In the genomic region with DNA sequence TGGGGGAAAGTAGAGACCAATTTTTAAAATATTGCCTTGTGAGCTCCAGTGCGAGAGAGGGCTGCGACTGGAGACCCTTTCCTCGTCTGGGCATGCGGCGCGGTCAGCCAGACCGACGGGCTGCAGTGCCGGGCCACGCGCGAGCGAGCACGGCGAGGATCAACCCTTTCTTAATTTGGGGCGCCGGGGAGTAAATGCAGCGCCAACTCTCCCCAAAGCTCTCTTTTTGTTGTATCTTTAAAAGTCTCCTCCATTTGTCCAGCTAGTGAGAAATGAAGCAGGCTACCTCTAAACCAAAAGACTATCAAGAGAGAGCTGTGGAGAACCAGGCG, we compare ENCODE assay signal across 10 cellular contexts. TPM values are rescaled to one million over a fixed set of nuclear protein-coding genes. Genes with fewer than 3 reads are reported as not detected.
A peak's percentile ranks its signal among the peaks of the same experiment; 100 is the strongest.
DNase-seq lines count a peak whose midpoint lies in the region; ATAC-seq and TF ChIP-seq lines count a peak whose summit lies in the region.
"Had no signal": no experiment of that assay in that cellular context is flagged by ENCODE, and none has a peak within 500 bp of the region (broad histone marks: within the 10 kb centered on the region; RNA-seq: fewer than 3 reads in every experiment).

No MANE protein-coding gene starts in this region.

- H3K4me1 ChIP-seq in iPS-15b (ENCODE audit: control insufficient read depth, insufficient read depth, low read length) (peaks cover 15% of the 10 kb centered on the region), subcutaneous abdominal adipose tissue (ENCODE audit: control insufficient read depth in 5 of 5, insufficient read depth in 5 of 5, low read length in 5 of 5) (peaks cover 2 to 81% (median 71%) of the 10 kb centered on the region in 5 donors)

- H3K36me3 ChIP-seq in iPS-15b (ENCODE audit: control insufficient read depth, insufficient read depth, low read length) (no peaks in the 10 kb centered on the region), subcutaneous abdominal adipose tissue (ENCODE audit: control insufficient read depth in 5 of 5, insufficient read depth in 5 of 5, low read length in 5 of 5) (no peaks in the 10 kb centered on the region)

- peak overlapping the region; percentile 57 for H3K27ac Mint-ChIP-seq in activated CD4-positive, alpha-beta T cell treated with anti-CD3 and anti-CD28 coated beads, Interleukin-2, amount 10 ng/mL, durations not matched to agents 24 days and 14 days
- H3K27ac Mint-ChIP-seq in activated B cell treated with CpG ODN at 0.5 μM for 24 hours, result no peak overlapping the region

- H3K27me3 ChIP-seq in iPS-15b (ENCODE audit: control insufficient read depth, insufficient read depth, low read length) (peaks cover 96% of the 10 kb centered on the region), subcutaneous abdominal adipose tissue (ENCODE audit: control insufficient read depth in 5 of 5, insufficient read depth in 4 of 5, low read length in 5 of 5) (peaks cover 14 to 88% (median 69%) of the 10 kb centered on the region in 5 donors)

- peak overlapping the region; percentile 76 for H3K4me3 Mint-ChIP-seq in activated CD4-positive, alpha-beta T cell treated with anti-CD3 and anti-CD28 coated beads, Interleukin-2, amount 10 ng/mL, durations not matched to agents 24 days and 14 days
- peak overlapping the region; percentile 68 for H3K4me3 Mint-ChIP-seq in activated B cell treated with CpG ODN at 0.5 μM for 24 hours

- TF ChIP-seq CTCF in activated B cell treated with CpG ODN at 0.5 μM for 24 hours (IDR thresholded peaks at IDR 0.05), result no peak

- no peak for DNase-seq in activated CD4-positive, alpha-beta T cell treated with anti-CD3 and anti-CD28 coated beads, Interleukin-2, amount 10 ng/mL, durations not matched to agents 24 days and 14 days
- DNase-seq in activated CD4-positive, alpha-beta T cell treated with anti-CD3 and anti-CD28 coated beads, Interleukin-2, amount 50 U/mL, for 4 hours, result no peak
- DNase-seq in activated B cell treated with CpG ODN at 0.5 μM for 24 hours (no peak), NCI-H2029 treated with DMSO at 0.1 percent for 48 hours (lab: John Stamatoyannopoulos, UW) (no peak)
- no peak for DNase-seq in effector CD4-positive, alpha-beta T cell
- DNase-seq: NCI-H1436 treated with DMSO at 0.1 percent for 48 hours had no signal

- H3K9me3 ChIP-seq in iPS-15b (ENCODE audit: control insufficient read depth, insufficient read depth, low read length) (no peaks in the 10 kb centered on the region), subcutaneous abdominal adipose tissue (ENCODE audit: control insufficient read depth in 5 of 5, low read length in 5 of 5) (no peaks in the 10 kb centered on the region)

- CTCF ChIA-PET in activated B cell treated with CpG ODN at 0.5 μM for 24 hours (lab: Charles Lee), result no interaction called here

- peaks cover 91% of the 10 kb centered on the region for H3K27me3 Mint-ChIP-seq in activated CD4-positive, alpha-beta T cell treated with anti-CD3 and anti-CD28 coated beads, Interleukin-2, amount 10 ng/mL, durations not matched to agents 24 days and 14 days
- H3K27me3 Mint-ChIP-seq in activated B cell treated with CpG ODN at 0.5 μM for 24 hours, result peaks cover 80% of the 10 kb centered on the region

- H3K36me3 Mint-ChIP-seq in activated CD4-positive, alpha-beta T cell treated with anti-CD3 and anti-CD28 coated beads, Interleukin-2, amount 10 ng/mL, durations not matched to agents 24 days and 14 days (ENCODE audit: low read depth), result peaks cover 3% of the 10 kb centered on the region
- H3K36me3 Mint-ChIP-seq in activated B cell treated with CpG ODN at 0.5 μM for 24 hours (ENCODE audit: low read depth), result no peaks in the 10 kb centered on the region

- POLR2A ChIA-PET in activated B cell treated with CpG ODN at 0.5 μM for 24 hours (lab: Charles Lee), result no interaction called here

- no peak overlapping the region for H3K9ac ChIP-seq in iPS-15b (ENCODE audit: low read depth, low read length)
- H3K9ac ChIP-seq in subcutaneous abdominal adipose tissue (ENCODE audit: low read length in 5 of 5), result peak overlapping the region in 4 of 5 donors; percentile 31 to 81 (median 60)

- H3K4me3 ChIP-seq in iPS-15b (ENCODE audit: low read depth, low read length), result peak overlapping the region; percentile 52
- H3K4me3 ChIP-seq in subcutaneous abdominal adipose tissue (ENCODE audit: low read depth in 1 of 5, low read length in 5 of 5), result peak overlapping the region; percentile 76 to 89 (median 79)
- H3K4me3 ChIP-seq: lung had no signal

- H3K4me1 Mint-ChIP-seq in activated CD4-positive, alpha-beta T cell treated with anti-CD3 and anti-CD28 coated beads, Interleukin-2, amount 10 ng/mL, durations not matched to agents 24 days and 14 days, result peaks cover 22% of the 10 kb centered on the region
- H3K4me1 Mint-ChIP-seq in activated B cell treated with CpG ODN at 0.5 μM for 24 hours, result peaks cover 30% of the 10 kb centered on the region

- peaks cover 11% of the 10 kb centered on the region for H3K9me3 Mint-ChIP-seq in activated CD4-positive, alpha-beta T cell treated with anti-CD3 and anti-CD28 coated beads, Interleukin-2, amount 10 ng/mL, durations not matched to agents 24 days and 14 days
- H3K9me3 Mint-ChIP-seq in activated B cell treated with CpG ODN at 0.5 μM for 24 hours, result peaks cover 3% of the 10 kb centered on the region

- intact Hi-C loops in activated CD4-positive, alpha-beta T cell treated with anti-CD3 and anti-CD28 coated beads, Interleukin-2, amount 10 ng/mL, durations not matched to agents 24 days and 14 days (cut with micrococcal nuclease), result no loop called here
- intact Hi-C loops in activated B cell treated with CpG ODN at 0.5 μM for 24 hours (cut with micrococcal nuclease), result loop anchor here (1.0 to 2.0 kb wide), 2 partner anchors 9 to 133 kb away; no protein-coding TSS in a partner anchor

- ATAC-seq in activated B cell treated with CpG ODN at 0.5 μM for 24 hours (ENCODE audit: low read depth) (no peak), HG03354 (IDR thresholded peaks at IDR 0.05; ENCODE audit: poor library complexity, severe bottlenecking, unreplicated experiment) (no peak)

- H3K27ac ChIP-seq in subcutaneous abdominal adipose tissue (ENCODE audit: low read depth, low read length), result peak overlapping the region; percentile 88

RNA-seq across cellular contexts. Expression of a gene that starts 1.5 kb away (rescaled TPM):
- 0.26 and 0.31 TPM in 2 replicates for total RNA-seq in activated CD4-positive, alpha-beta T cell treated with anti-CD3 and anti-CD28 coated beads, Interleukin-2, amount 10 ng/mL, durations not matched to agents 24 days and 14 days
- not detected in 2 replicates for total RNA-seq in activated B cell treated with CpG ODN at 0.5 μM for 24 hours
